ENCODE assay signal across 3 cellular contexts in the genomic region with DNA sequence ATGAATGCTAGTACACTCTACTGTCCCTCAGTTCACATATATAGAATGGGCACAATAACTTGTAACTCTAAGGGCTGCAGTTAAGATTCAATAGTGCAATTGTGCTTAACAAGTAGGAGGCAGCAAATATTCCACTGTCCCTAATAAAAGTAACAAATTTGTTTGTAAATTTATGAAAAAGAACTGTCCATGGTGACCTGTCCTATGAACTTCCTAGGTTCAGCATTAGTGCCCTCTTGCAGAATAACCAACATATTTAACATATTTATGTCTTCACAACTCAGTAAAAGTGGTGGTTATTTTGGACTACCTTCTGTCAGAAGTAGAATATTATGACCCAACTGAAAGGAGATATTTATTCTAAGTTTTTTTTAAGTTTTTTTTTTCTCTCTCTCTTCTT.
"Had no signal": no experiment of that assay in that cellular context is flagged by ENCODE, and none has a peak within 500 bp of the region (broad histone marks: within the 10 kb centered on the region; RNA-seq: fewer than 3 reads in every experiment).

No MANE protein-coding gene starts in this region.

- DNase-seq: GDM1, GF-D8 had no signal

- H3K4me3 ChIP-seq: GM12878 had no signal

- ATAC-seq: GM12878 had no signal
